19 cellular contexts compared by ENCODE assay signal in the genomic region with DNA sequence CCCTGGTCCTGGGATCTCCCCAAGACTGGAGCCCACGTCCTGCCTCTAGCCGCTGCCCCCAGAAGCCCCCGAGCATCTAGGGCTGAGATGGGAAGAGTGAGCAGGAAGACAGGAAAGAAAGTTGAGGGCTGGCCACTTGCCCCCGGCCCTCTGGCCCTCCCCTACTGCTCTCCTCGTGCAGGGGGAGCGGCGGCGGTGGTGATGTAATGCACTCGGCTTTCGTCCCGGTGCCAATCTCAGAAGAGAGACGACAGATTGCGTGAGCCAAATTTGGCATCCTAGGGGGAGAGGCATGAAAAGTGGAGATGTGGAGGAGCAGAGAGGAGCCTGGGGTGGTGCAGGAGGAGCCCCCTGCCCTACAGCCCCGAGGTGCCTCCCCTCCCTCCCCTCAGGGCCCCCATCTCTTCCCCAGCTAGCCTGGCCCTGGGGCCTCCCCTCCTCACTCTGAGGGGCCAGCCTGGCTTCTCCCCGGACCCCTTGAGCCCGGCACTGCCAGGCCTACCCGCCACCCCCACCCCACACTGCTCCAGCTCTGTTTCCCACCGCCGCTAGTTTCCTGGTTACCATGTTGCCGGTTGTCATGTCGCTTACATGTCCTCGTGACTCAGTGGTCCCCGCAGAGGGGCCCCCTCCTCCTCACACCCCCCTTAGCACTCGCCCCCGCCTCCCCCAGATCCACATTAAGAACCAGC. TPM values are rescaled to one million over a fixed set of nuclear protein-coding genes. Genes with fewer than 3 reads are reported as not detected.
DNase-seq lines count a peak whose midpoint lies in the region; ATAC-seq, FAIRE-seq and TF ChIP-seq lines count a peak whose summit lies in the region.
"Had no signal": no experiment of that assay in that cellular context is flagged by ENCODE, and none has a peak within 500 bp of the region (broad histone marks: within the 10 kb centered on the region; RNA-seq: fewer than 3 reads in every experiment).

No MANE protein-coding gene starts in this region.

- TF ChIP-seq POLR2A in suprapubic skin (IDR thresholded peaks at IDR 0.05): no peak

- TF ChIP-seq CTCF in endodermal cell (conservative IDR thresholded peaks at IDR 0.05) (no peak), kidney (IDR thresholded peaks at IDR 0.05; ENCODE audit: borderline replicate concordance, extremely low read depth, insufficient read depth) (no peak), suprapubic skin (IDR thresholded peaks at IDR 0.05) (no peak)

- H3K4me1 ChIP-seq in endodermal cell (ENCODE audit: control insufficient read depth, insufficient read depth, low read length): no peaks in the 10 kb centered on the region
- H3K4me1 ChIP-seq in kidney (ENCODE audit: control insufficient read depth in 1 of 2, insufficient read depth in 1 of 2, low read depth in 1 of 2, low read length in 2 of 2): peaks cover 0 to 2% of the 10 kb centered on the region in 2 donors
- peaks cover 18% of the 10 kb centered on the region for H3K4me1 ChIP-seq in suprapubic skin
- H3K4me1 ChIP-seq: A549 had no signal

- POLR2A ChIA-PET in activated naive CD8-positive, alpha-beta T cell treated with anti-CD3 and anti-CD28 coated beads, Interleukin-2, amount 10 ng/mL, durations not matched to agents 7 days and 5 days (lab: Charles Lee): interaction anchor here (0.6 kb wide), 1 partner anchor 44 kb away, joined by 4 read pairs; no protein-coding TSS in a partner anchor

- peaks cover 55% of the 10 kb centered on the region for H3K27me3 Mint-ChIP-seq in activated naive CD8-positive, alpha-beta T cell treated with anti-CD3 and anti-CD28 coated beads, Interleukin-2, amount 10 ng/mL, durations not matched to agents 7 days and 5 days
- peaks cover 56% of the 10 kb centered on the region for H3K27me3 Mint-ChIP-seq in activated naive CD8-positive, alpha-beta T cell treated with anti-CD3 and anti-CD28 coated beads, Interleukin-2, amount 50 U/mL, for 24 hours
- H3K27me3 Mint-ChIP-seq in endodermal cell (ENCODE audit: insufficient read depth): peaks cover 74% of the 10 kb centered on the region

- intact Hi-C loops in kidney (cut with DNase I): no loop called here

- no peak for TF ChIP-seq EP300 in suprapubic skin (IDR thresholded peaks at IDR 0.05)

- peaks cover 4% of the 10 kb centered on the region for H3K4me1 Mint-ChIP-seq in activated naive CD8-positive, alpha-beta T cell treated with anti-CD3 and anti-CD28 coated beads, Interleukin-2, amount 10 ng/mL, durations not matched to agents 7 days and 5 days
- peaks cover 9% of the 10 kb centered on the region for H3K4me1 Mint-ChIP-seq in activated naive CD8-positive, alpha-beta T cell treated with anti-CD3 and anti-CD28 coated beads, Interleukin-2, amount 50 U/mL, for 24 hours
- H3K4me1 Mint-ChIP-seq in endodermal cell: peaks cover 5% of the 10 kb centered on the region

- peaks cover 3% of the 10 kb centered on the region for H3K36me3 Mint-ChIP-seq in activated naive CD8-positive, alpha-beta T cell treated with anti-CD3 and anti-CD28 coated beads, Interleukin-2, amount 10 ng/mL, durations not matched to agents 7 days and 5 days
- H3K36me3 Mint-ChIP-seq in activated naive CD8-positive, alpha-beta T cell treated with anti-CD3 and anti-CD28 coated beads, Interleukin-2, amount 50 U/mL, for 24 hours (ENCODE audit: low read depth): no peaks in the 10 kb centered on the region
- no peaks in the 10 kb centered on the region for H3K36me3 Mint-ChIP-seq in endodermal cell (ENCODE audit: low read depth)

- H3K4me3 ChIP-seq in endodermal cell (ENCODE audit: low read length) (no peak overlapping the region), kidney (ENCODE audit: low read length in 2 of 2) (no peak overlapping the region), suprapubic skin (no peak overlapping the region)
- H3K4me3 ChIP-seq: A549, GM12878, HAP-1, skin epidermis had no signal

- no peak overlapping the region for H3K4me3 Mint-ChIP-seq in activated naive CD8-positive, alpha-beta T cell treated with anti-CD3 and anti-CD28 coated beads, Interleukin-2, amount 10 ng/mL, durations not matched to agents 7 days and 5 days
- no peak overlapping the region for H3K4me3 Mint-ChIP-seq in activated naive CD8-positive, alpha-beta T cell treated with anti-CD3 and anti-CD28 coated beads, Interleukin-2, amount 50 U/mL, for 24 hours
- H3K4me3 Mint-ChIP-seq in endodermal cell: no peak overlapping the region

- no peak for FAIRE-seq in kidney (lab: Jason Lieb, UNC)
- FAIRE-seq: A549, GM12878, HepG2 had no signal

- no peak for ATAC-seq in activated naive CD8-positive, alpha-beta T cell treated with anti-CD3 and anti-CD28 coated beads, Interleukin-2, amount 10 ng/mL, durations not matched to agents 7 days and 5 days (ENCODE audit: low read depth)
- ATAC-seq in activated naive CD8-positive, alpha-beta T cell treated with anti-CD3 and anti-CD28 coated beads, Interleukin-2, amount 50 U/mL, for 24 hours: no peak
- ATAC-seq: A549, GM12878, HepG2 had no signal

- peaks cover 69% of the 10 kb centered on the region for H3K27me3 ChIP-seq in endodermal cell (ENCODE audit: control insufficient read depth, insufficient read depth, low read length, poor library complexity, severe bottlenecking)
- H3K27me3 ChIP-seq in suprapubic skin: peaks cover 79% of the 10 kb centered on the region

- H3K36me3 ChIP-seq in endodermal cell (ENCODE audit: control insufficient read depth, insufficient read depth, low read length): no peaks in the 10 kb centered on the region
- H3K36me3 ChIP-seq in kidney (ENCODE audit: control insufficient read depth in 1 of 2, insufficient read depth in 2 of 2, low read length in 2 of 2): no peaks in the 10 kb centered on the region
- no peaks in the 10 kb centered on the region for H3K36me3 ChIP-seq in suprapubic skin
- H3K36me3 ChIP-seq: HAP-1 had no signal

- no peak overlapping the region for H3K27ac Mint-ChIP-seq in activated naive CD8-positive, alpha-beta T cell treated with anti-CD3 and anti-CD28 coated beads, Interleukin-2, amount 10 ng/mL, durations not matched to agents 7 days and 5 days
- no peak overlapping the region for H3K27ac Mint-ChIP-seq in activated naive CD8-positive, alpha-beta T cell treated with anti-CD3 and anti-CD28 coated beads, Interleukin-2, amount 50 U/mL, for 24 hours
- no peak overlapping the region for H3K27ac Mint-ChIP-seq in endodermal cell

- H3K27ac ChIP-seq in endodermal cell (ENCODE audit: low read depth, low read length) (no peak overlapping the region), kidney (ENCODE audit: low read depth in 2 of 2, low read length in 2 of 2) (no peak overlapping the region), suprapubic skin (no peak overlapping the region)
- H3K27ac ChIP-seq: A549, skin epidermis had no signal

- no peaks in the 10 kb centered on the region for H3K9me3 Mint-ChIP-seq in activated naive CD8-positive, alpha-beta T cell treated with anti-CD3 and anti-CD28 coated beads, Interleukin-2, amount 10 ng/mL, durations not matched to agents 7 days and 5 days
- H3K9me3 Mint-ChIP-seq in activated naive CD8-positive, alpha-beta T cell treated with anti-CD3 and anti-CD28 coated beads, Interleukin-2, amount 50 U/mL, for 24 hours: no peaks in the 10 kb centered on the region
- no peaks in the 10 kb centered on the region for H3K9me3 Mint-ChIP-seq in endodermal cell

- no peak overlapping the region for H3K9ac ChIP-seq in endodermal cell (ENCODE audit: extremely low read depth, low read length, poor library complexity, severe bottlenecking)
- H3K9ac ChIP-seq in kidney (ENCODE audit: low read length in 2 of 2): no peak overlapping the region

- H3K9me3 ChIP-seq in endodermal cell (ENCODE audit: control insufficient read depth, low read length) (no peaks in the 10 kb centered on the region), kidney (ENCODE audit: control insufficient read depth in 1 of 2, low read length in 2 of 2) (no peaks in the 10 kb centered on the region), suprapubic skin (no peaks in the 10 kb centered on the region)
- H3K9me3 ChIP-seq: A549, HAP-1 had no signal

- 55 to 72% methylated on average over 10 to 25 of the region's 25 CpGs for WGBS in endodermal cell (ENCODE audit: insufficient coverage in 1 of 2, insufficient read length in 1 of 2), 2 experiments
- WGBS in suprapubic skin: 29% methylated on average over 22 of the region's 25 CpGs

- peak; percentile 24 for DNase-seq in activated naive CD8-positive, alpha-beta T cell treated with anti-CD3 and anti-CD28 coated beads, Interleukin-2, amount 10 ng/mL, durations not matched to agents 7 days and 5 days
- no peak for DNase-seq in activated naive CD8-positive, alpha-beta T cell treated with anti-CD3 and anti-CD28 coated beads, Interleukin-2, amount 50 U/mL, for 24 hours
- DNase-seq in endodermal cell (peak; percentile 57), kidney (peak; percentile 56), SHP77 treated with DMSO at 0.1 percent for 48 hours (lab: John Stamatoyannopoulos, UW) (no peak), ecto neural progenitor cell (ENCODE audit: low spot score) (no peak), suprapubic skin (ENCODE audit: low spot score in 2 of 2) (no peak), RKO (ENCODE audit: low spot score) (no peak)
- DNase-seq: NCI-H146, trophoblast cell had no signal

RNA-seq across cellular contexts. Expression of a gene that starts 2.5 kb away (rescaled TPM):
- not detected for total RNA-seq in activated naive CD8-positive, alpha-beta T cell treated with anti-CD3 and anti-CD28 coated beads, Interleukin-2, amount 10 ng/mL, durations not matched to agents 7 days and 5 days
- 1 to 10 TPM in 1 of 2 donors, under 1 TPM in 1; 0.37 to 1.4 TPM for total RNA-seq in endodermal cell
- 5.8 TPM for polyA plus RNA-seq in endodermal cell (2013, experiment 1 of 2)
- polyA plus RNA-seq in endodermal cell (2013, experiment 2 of 2): 6.0 TPM
- 0.13 TPM for total RNA-seq in kidney
- polyA plus RNA-seq in kidney (ENCODE audit: insufficient read depth, low read depth, low replicate concordance): not detected
- under 1 TPM in 3 of 4 donors, not detected in 1; 0.21 to 0.55 (median 0.32) TPM for total RNA-seq in suprapubic skin
- total RNA-seq: activated CD8-positive, alpha-beta memory T cell treated with anti-CD3 and anti-CD28 coated beads for 36 hours; GM12878; HepG2; OCI-LY7; T-helper 2 cell treated with Interferon-gamma antibody and Interleukin-4, amounts not matched to agents 100 ng/mL and 5 ng/mL, for 36 hours had no signal
- polyA plus RNA-seq: adipose tissue, GM12878, HepG2 had no signal

RNA-seq across cellular contexts. Expression of a gene that starts 15.4 kb away (rescaled TPM):
- total RNA-seq in activated naive CD8-positive, alpha-beta T cell treated with anti-CD3 and anti-CD28 coated beads, Interleukin-2, amount 10 ng/mL, durations not matched to agents 7 days and 5 days: 1 to 10 TPM in 1 of 2 experiments, under 1 TPM in 1; 0.91 to 1.4 TPM
- total RNA-seq in endodermal cell: 10 to 100 TPM; 11.4 to 14.9 TPM
- 14.6 TPM for polyA plus RNA-seq in endodermal cell (2013, experiment 1 of 2)
- polyA plus RNA-seq in endodermal cell (2013, experiment 2 of 2): 14.8 TPM
- 16.7 TPM for total RNA-seq in kidney
- 11.4 TPM for polyA plus RNA-seq in kidney (ENCODE audit: insufficient read depth, low read depth, low replicate concordance)
- total RNA-seq in suprapubic skin: 1 to 10 TPM; 2.8 to 6.7 (median 3.9) TPM
- total RNA-seq: OCI-LY7 had no signal

RNA-seq across cellular contexts. Expression of a gene that starts 53.6 kb away (rescaled TPM):
- 100 to 1,000 TPM; 667 to 710 TPM for total RNA-seq in activated naive CD8-positive, alpha-beta T cell treated with anti-CD3 and anti-CD28 coated beads, Interleukin-2, amount 10 ng/mL, durations not matched to agents 7 days and 5 days
- total RNA-seq in endodermal cell (100 to 1,000 TPM; 507 to 621 TPM), kidney (509 TPM), suprapubic skin (100 to 1,000 TPM; 315 to 696 (median 363) TPM)
- 386 TPM for polyA plus RNA-seq in endodermal cell (2013, experiment 1 of 2)
- polyA plus RNA-seq in endodermal cell (2013, experiment 2 of 2): 344 TPM
- 133 TPM for polyA plus RNA-seq in kidney (ENCODE audit: insufficient read depth, low read depth, low replicate concordance)

Comparison
In these comparisons a context has a peak if more than half of its experiments do, and no peak if none do; other contexts are left out.
1. DNase-seq: peak in activated naive CD8-positive, alpha-beta T cell treated with anti-CD3 and anti-CD28 coated beads, Interleukin-2, amount 10 ng/mL, durations not matched to agents 7 days and 5 days (single experiment), endodermal cell (single experiment) and kidney (single experiment); none in activated naive CD8-positive, alpha-beta T cell treated with anti-CD3 and anti-CD28 coated beads, Interleukin-2, amount 50 U/mL, for 24 hours (single experiment), SHP77 treated with DMSO at 0.1 percent for 48 hours (single experiment), ecto neural progenitor cell (single experiment), suprapubic skin (0 of 2) and RKO (single experiment).